ENCODE assay signal across 1 cellular context in genomic region chr3:114718071-114718896, GRCh38.
TF ChIP-seq lines count a peak whose summit lies in the region.

No MANE protein-coding gene starts in this region.

TF ChIP-seq in HCT116, 20 proteins besides CTCF, POLR2A, EP300 and RAD21:
- TF ChIP-seq ZBTB33 (IDR thresholded peaks at IDR 0.05; ENCODE audit: extremely low read depth, insufficient replicate concordance, low read length), result no peak
- TF ChIP-seq POLR2AphosphoS5 (IDR thresholded peaks at IDR 0.05; ENCODE audit: low read depth, low read length), result no peak
- TF ChIP-seq, protein P1, sequence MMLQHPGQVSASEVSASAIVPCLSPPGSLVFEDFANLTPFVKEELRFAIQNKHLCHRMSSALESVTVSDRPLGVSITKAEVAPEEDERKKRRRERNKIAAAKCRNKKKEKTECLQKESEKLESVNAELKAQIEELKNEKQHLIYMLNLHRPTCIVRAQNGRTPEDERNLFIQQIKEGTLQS (IDR thresholded peaks at IDR 0.05), result no peak
- TF ChIP-seq TCF7L2 (IDR thresholded peaks at IDR 0.05; ENCODE audit: borderline replicate concordance, extremely low read depth, insufficient read depth, insufficient read length), result no peak
- no peak for TF ChIP-seq EZH2 (IDR thresholded peaks at IDR 0.05)
- TF ChIP-seq CEBPB (IDR thresholded peaks at IDR 0.05; ENCODE audit: low read depth), result no peak
- TF ChIP-seq ELF1 (IDR thresholded peaks at IDR 0.05; ENCODE audit: borderline replicate concordance, low read depth), result no peak
- no peak for TF ChIP-seq SIN3A (IDR thresholded peaks at IDR 0.05; ENCODE audit: low read depth)
- no peak for TF ChIP-seq ZNF274 (IDR thresholded peaks at IDR 0.05; ENCODE audit: low read depth, low read length)
- TF ChIP-seq SRF (IDR thresholded peaks at IDR 0.05; ENCODE audit: low read depth), result no peak
- TF ChIP-seq SP1 (IDR thresholded peaks at IDR 0.05; ENCODE audit: low read depth), result no peak
- no peak for TF ChIP-seq MAX (IDR thresholded peaks at IDR 0.05)
- TF ChIP-seq EZH2phosphoT487 (IDR thresholded peaks at IDR 0.05; ENCODE audit: borderline replicate concordance), result no peak
- TF ChIP-seq YY1 (IDR thresholded peaks at IDR 0.05; ENCODE audit: extremely low read depth, insufficient replicate concordance, low read depth, low read length), result no peak
- no peak for TF ChIP-seq CBX3 (IDR thresholded peaks at IDR 0.05; ENCODE audit: low read depth)
- TF ChIP-seq EGR1 (IDR thresholded peaks at IDR 0.05; ENCODE audit: low read depth), result no peak
